ENCODE assay signal across 14 cellular contexts in the genomic region with DNA sequence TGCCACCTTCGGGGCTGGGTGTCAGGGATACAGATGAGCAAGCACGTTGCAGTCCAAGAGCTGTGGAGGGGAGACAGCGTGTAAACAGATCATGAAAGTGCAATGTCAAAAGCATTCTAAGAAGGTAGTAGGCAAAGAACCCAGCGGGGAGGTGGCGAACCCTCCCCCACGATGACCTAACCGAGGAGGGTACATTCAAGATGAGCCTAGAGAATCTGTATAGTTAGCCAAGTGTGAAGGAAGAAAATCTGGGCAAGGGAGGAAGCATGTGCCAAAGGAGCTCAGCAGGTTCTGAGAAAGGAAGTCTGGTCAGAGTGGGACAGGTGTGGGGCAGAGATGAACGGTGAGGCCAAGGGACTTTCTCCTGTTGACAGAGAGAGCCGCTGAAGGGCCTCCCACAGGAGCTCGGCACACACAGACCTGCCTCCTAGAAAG.
DNase-seq lines count a peak whose midpoint lies in the region; ATAC-seq and TF ChIP-seq lines count a peak whose summit lies in the region.
"Had no signal": no experiment of that assay in that cellular context is flagged by ENCODE, and none has a peak within 500 bp of the region (broad histone marks: within the 10 kb centered on the region; RNA-seq: fewer than 3 reads in every experiment).

No MANE protein-coding gene starts in this region.

- peaks cover 40 to 75% (median 54%) of the 10 kb centered on the region in 10 experiments for H3K4me1 ChIP-seq in BLaER1 treated with 17β-estradiol and CSF1 and Interleukin-3, amounts not matched to agents 10 nM and 100 nM
- H3K4me1 ChIP-seq in tibial artery, result peaks cover 0 to 26% (median 23%) of the 10 kb centered on the region in 4 donors
- H3K4me1 ChIP-seq in body of pancreas, result no peaks in the 10 kb centered on the region
- H3K4me1 ChIP-seq: gastroesophageal sphincter had no signal

- peak overlapping the region in 6 of 11 experiments; percentile 3 to 37 (median 18); a peak in 8 of 22 replicates for H3K27ac ChIP-seq in BLaER1 treated with 17β-estradiol and CSF1 and Interleukin-3, amounts not matched to agents 10 nM and 100 nM
- H3K27ac ChIP-seq in tibial artery, result no peak overlapping the region
- H3K27ac ChIP-seq in body of pancreas, result no peak overlapping the region
- H3K27ac ChIP-seq: gastroesophageal sphincter, left lung had no signal

- H3K4me2 ChIP-seq in BLaER1 treated with 17β-estradiol and CSF1 and Interleukin-3, amounts not matched to agents 10 nM and 100 nM, result peak overlapping the region in 10 of 11 experiments; percentile 21 to 60 (median 54); a peak in 19 of 22 replicates

- H3K4me3 ChIP-seq in BLaER1 treated with 17β-estradiol and CSF1 and Interleukin-3, amounts not matched to agents 10 nM and 100 nM, result no peak overlapping the region
- H3K4me3 ChIP-seq in tibial artery, result no peak overlapping the region
- no peak overlapping the region for H3K4me3 ChIP-seq in body of pancreas
- H3K4me3 ChIP-seq: gastroesophageal sphincter, left lung had no signal

- ATAC-seq in GM19324 (IDR thresholded peaks at IDR 0.05; ENCODE audit: low FRiP score, unreplicated experiment) (peak; percentile 75), HG03378 (IDR thresholded peaks at IDR 0.05; ENCODE audit: unreplicated experiment) (peak; percentile 60), GM18517 (IDR thresholded peaks at IDR 0.05; ENCODE audit: unreplicated experiment) (no peak), body of pancreas (no peak)
- ATAC-seq: activated CD8-positive, alpha-beta memory T cell treated with anti-CD3 and anti-CD28 coated beads, Interleukin-2, amount 10 ng/mL, durations not matched to agents 7 days and 5 days; gastroesophageal sphincter; left lung had no signal

- H3K9me3 ChIP-seq in BLaER1 treated with 17β-estradiol and CSF1 and Interleukin-3, amounts not matched to agents 10 nM and 100 nM (replicated peaks in 1 of 11), result peaks cover 0 to 5% (median 0%) of the 10 kb centered on the region in 11 experiments; a peak in 1 of 22 replicates
- H3K9me3 ChIP-seq in tibial artery, result no peaks in the 10 kb centered on the region
- H3K9me3 ChIP-seq in body of pancreas, result no peaks in the 10 kb centered on the region
- H3K9me3 ChIP-seq: gastroesophageal sphincter, left lung had no signal

- no peak for TF ChIP-seq CTCF in tibial artery (IDR thresholded peaks at IDR 0.05)
- no peak for TF ChIP-seq CTCF in body of pancreas (IDR thresholded peaks at IDR 0.05)

- TF ChIP-seq POLR2A in body of pancreas (IDR thresholded peaks at IDR 0.05), result no peak

- 0 out of 22 replicates have a peak overlapping the region, but pooled peaks of 2 of the 11 experiments have one; percentile 1 to 21 for H3K9ac ChIP-seq in BLaER1 treated with 17β-estradiol and CSF1 and Interleukin-3, amounts not matched to agents 10 nM and 100 nM

- H3K27me3 ChIP-seq in BLaER1 treated with 17β-estradiol and CSF1 and Interleukin-3, amounts not matched to agents 10 nM and 100 nM, result no peaks in the 10 kb centered on the region
- H3K27me3 ChIP-seq in tibial artery (no peaks in the 10 kb centered on the region), body of pancreas (no peaks in the 10 kb centered on the region)
- H3K27me3 ChIP-seq: left lung had no signal

- H3K36me3 ChIP-seq in BLaER1 treated with 17β-estradiol and CSF1 and Interleukin-3, amounts not matched to agents 10 nM and 100 nM, result no peaks in the 10 kb centered on the region; a peak in 1 of 22 replicates
- H3K36me3 ChIP-seq in tibial artery (no peaks in the 10 kb centered on the region), body of pancreas (replicated peaks in 1 of 2; ENCODE audit: insufficient read depth in 1 of 2, low read depth in 2 of 2) (no peaks in the 10 kb centered on the region)
- H3K36me3 ChIP-seq: gastroesophageal sphincter, left lung had no signal

- 51 to 58% methylated on average over 9 to 10 of the region's 10 CpGs for WGBS in body of pancreas, 2 donors

- intact Hi-C loops in tibial artery (cut with DNase I; ENCODE audit: low total_unique reads) (no loop called here), cardiac septum (cut with DNase I) (no loop called here), body of pancreas (cut with DNase I) (no loop called here)

- DNase-seq in UCSD-AML1 (lab: John Stamatoyannopoulos, UW; ENCODE audit: unreplicated experiment) (peak; percentile 17), tibial artery (no peak), cardiac septum (ENCODE audit: low spot score) (no peak), body of pancreas (no peak)
- DNase-seq: activated CD8-positive, alpha-beta memory T cell treated with anti-CD3 and anti-CD28 coated beads, Interleukin-2, amount 10 ng/mL, durations not matched to agents 7 days and 5 days; amygdala; effector memory CD4-positive, alpha-beta T cell; left lung; NCI-H1417 had no signal

- H4K20me1 ChIP-seq in BLaER1 treated with 17β-estradiol and CSF1 and Interleukin-3, amounts not matched to agents 10 nM and 100 nM, result no peaks in the 10 kb centered on the region

Comparison
In these comparisons a context has a peak if more than half of its experiments do, and no peak if none do; other contexts are left out.
1. H3K27ac ChIP-seq: peak in BLaER1 treated with 17β-estradiol and CSF1 and Interleukin-3, amounts not matched to agents 10 nM and 100 nM (6 of 11); none in tibial artery (0 of 2) and body of pancreas (0 of 4).
2. ATAC-seq: peak in GM19324 (single experiment) and HG03378 (single experiment); none in GM18517 (single experiment) and body of pancreas (single experiment).